7 cellular contexts compared by ENCODE assay signal in the genomic region with DNA sequence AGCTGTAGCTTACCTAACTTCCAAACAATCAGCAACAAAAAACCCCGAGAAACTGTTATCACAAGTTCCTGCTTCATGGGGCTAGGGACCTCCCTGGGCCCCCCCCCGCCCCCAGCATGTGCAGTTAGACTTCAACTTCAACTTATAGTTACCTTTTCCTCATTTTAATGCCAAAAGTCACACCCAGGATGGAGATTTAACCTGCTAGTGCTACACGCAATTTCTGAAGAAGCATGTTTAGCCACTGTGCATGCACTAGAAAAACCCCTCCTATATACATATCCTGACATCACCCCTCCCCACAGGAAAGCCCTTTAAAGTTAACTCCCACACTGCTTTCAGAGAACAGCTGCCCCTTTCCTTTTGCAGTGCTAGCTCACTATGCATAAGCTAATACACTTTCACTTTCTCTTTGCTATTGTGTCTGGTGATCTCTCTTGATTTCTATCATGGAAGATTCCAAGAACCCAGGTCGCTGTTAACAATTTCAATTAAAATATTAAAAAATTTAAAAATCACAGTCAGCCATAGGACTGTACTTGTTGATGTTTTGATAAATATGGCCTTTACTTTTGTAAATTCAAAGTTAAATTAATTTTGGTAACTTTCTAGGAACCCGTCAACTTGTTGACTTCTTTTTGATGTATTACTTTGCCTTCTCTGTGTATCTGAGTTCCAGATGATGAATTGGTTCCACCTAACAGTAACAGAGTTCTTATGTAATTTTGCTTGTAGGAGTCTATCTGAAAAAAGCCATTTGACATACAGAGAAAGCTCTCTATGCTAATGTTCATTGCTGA.
A peak's percentile ranks its signal among the peaks of the same experiment; 100 is the strongest.
DNase-seq lines count a peak whose midpoint lies in the region; ATAC-seq and TF ChIP-seq lines count a peak whose summit lies in the region.

No MANE protein-coding gene starts in this region.

- no peaks in the 10 kb centered on the region for H3K9me3 ChIP-seq in OCI-LY7 (ENCODE audit: low read length)

- peaks cover 27% of the 10 kb centered on the region for H3K4me1 ChIP-seq in OCI-LY7 (ENCODE audit: insufficient read depth, low read length, poor library complexity, severe bottlenecking)

- peaks cover 66% of the 10 kb centered on the region for H3K36me3 Mint-ChIP-seq in activated naive CD8-positive, alpha-beta T cell treated with anti-CD3 and anti-CD28 coated beads, Interleukin-2, amount 50 U/mL, for 24 hours (ENCODE audit: low read depth)

- CTCF ChIA-PET in OCI-LY7 (lab: Charles Lee; ENCODE audit: unreplicated experiment), result interaction anchor here (0.5 kb wide), 1 partner anchor 641 kb away, joined by 3 read pairs; no protein-coding TSS in a partner anchor

- H3K4me1 Mint-ChIP-seq in activated naive CD8-positive, alpha-beta T cell treated with anti-CD3 and anti-CD28 coated beads, Interleukin-2, amount 50 U/mL, for 24 hours, result peaks cover 83% of the 10 kb centered on the region

- H4K20me1 ChIP-seq in OCI-LY7 (ENCODE audit: insufficient read depth, low read length), result 0 out of 2 replicates have a peak, but pooled peaks cover 4% of the 10 kb centered on the region

- no peaks in the 10 kb centered on the region for H3K9me2 ChIP-seq in OCI-LY7 (ENCODE audit: insufficient read depth, low read length)

- no peak for TF ChIP-seq CTCF in OCI-LY7 (conservative IDR thresholded peaks at IDR 0.05; ENCODE audit: low read length)

- ATAC-seq in GM19023 (IDR thresholded peaks at IDR 0.05; ENCODE audit: unreplicated experiment) (peak; percentile 84), HG02884 (IDR thresholded peaks at IDR 0.05; ENCODE audit: unreplicated experiment) (peak; percentile 82)
- ATAC-seq in activated naive CD8-positive, alpha-beta T cell treated with anti-CD3 and anti-CD28 coated beads, Interleukin-2, amount 50 U/mL, for 24 hours, result peak; percentile 88

- peak overlapping the region; percentile 51 for H3K4me3 ChIP-seq in OCI-LY7 (ENCODE audit: low read depth, low read length, poor library complexity, severe bottlenecking)

- peaks cover 9% of the 10 kb centered on the region; the same call in 1 of the 2 replicates for H3K79me2 ChIP-seq in OCI-LY7 (ENCODE audit: insufficient read depth, low read depth, low read length)

- POLR2A ChIA-PET in OCI-LY7 (lab: Charles Lee), result interaction anchor here (0.8 to 1.2 kb wide), 3 partner anchors 9 to 310 kb away, joined by 3 to 5 read pairs (median 4); no protein-coding TSS in a partner anchor

- H3K27me3 Mint-ChIP-seq in activated naive CD8-positive, alpha-beta T cell treated with anti-CD3 and anti-CD28 coated beads, Interleukin-2, amount 50 U/mL, for 24 hours, result no peaks in the 10 kb centered on the region

- H3K4me3 Mint-ChIP-seq in activated naive CD8-positive, alpha-beta T cell treated with anti-CD3 and anti-CD28 coated beads, Interleukin-2, amount 50 U/mL, for 24 hours, result peak overlapping the region; percentile 65

- H3K27ac Mint-ChIP-seq in activated naive CD8-positive, alpha-beta T cell treated with anti-CD3 and anti-CD28 coated beads, Interleukin-2, amount 50 U/mL, for 24 hours, result peak overlapping the region; percentile 91

- DNase-seq in OCI-LY7 (ENCODE audit: low spot score) (peak; percentile 85), left kidney (ENCODE audit: low read depth, low spot score) (peak; percentile 87), middle frontal gyrus (ENCODE audit: extremely low spot score, low spot score) (no peak)
- DNase-seq in activated naive CD8-positive, alpha-beta T cell treated with anti-CD3 and anti-CD28 coated beads, Interleukin-2, amount 50 U/mL, for 24 hours, result peak; percentile 53
- peak; percentile 43 to 85 (median 76) for DNase-seq in stimulated activated naive CD4-positive, alpha-beta T cell (lab: John Stamatoyannopoulos, UW)

- intact Hi-C loops in OCI-LY7 (cut with micrococcal nuclease; ENCODE audit: unreplicated experiment), result no loop called here

- peaks cover 69% of the 10 kb centered on the region for H3K36me3 ChIP-seq in OCI-LY7 (ENCODE audit: insufficient read depth, low read length)

- no peaks in the 10 kb centered on the region for H3K9me3 Mint-ChIP-seq in activated naive CD8-positive, alpha-beta T cell treated with anti-CD3 and anti-CD28 coated beads, Interleukin-2, amount 50 U/mL, for 24 hours

- H2AFZ ChIP-seq in OCI-LY7 (ENCODE audit: low read length), result no peak overlapping the region

- peak overlapping the region; percentile 56 for H3K27ac ChIP-seq in OCI-LY7 (ENCODE audit: low read depth, low read length, poor library complexity, severe bottlenecking)

- peak overlapping the region; percentile 74 for H3K4me2 ChIP-seq in OCI-LY7 (ENCODE audit: low read length)

- BruUV-seq in OCI-LY7 (replicated peaks; lab: Mats Ljungman, UMichigan), result no TSS peak
